ENCODE assay signal across 18 cellular contexts in the genomic region with DNA sequence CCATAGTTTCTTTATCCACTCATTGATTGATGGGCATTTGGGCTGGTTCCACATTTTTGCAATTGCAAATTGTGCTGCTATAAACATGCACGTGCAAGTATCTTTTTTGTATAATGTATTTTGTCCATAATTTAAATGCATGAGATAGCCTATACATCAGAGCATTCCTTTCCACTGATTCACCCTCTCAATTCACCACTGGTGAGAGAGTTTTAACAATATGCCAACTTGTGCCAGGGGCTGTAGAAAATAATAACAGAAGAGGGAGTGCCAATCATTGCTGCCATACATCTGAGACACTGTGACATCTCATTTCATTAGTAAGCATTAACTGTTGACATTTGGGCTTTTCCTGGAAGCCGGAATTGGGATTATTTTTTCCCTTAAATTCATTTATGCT.
A peak's percentile ranks its signal among the peaks of the same experiment; 100 is the strongest.
DNase-seq lines count a peak whose midpoint lies in the region; FAIRE-seq and TF ChIP-seq lines count a peak whose summit lies in the region.
"Had no signal": no experiment of that assay in that cellular context is flagged by ENCODE, and none has a peak within 500 bp of the region (broad histone marks: within the 10 kb centered on the region; RNA-seq: fewer than 3 reads in every experiment).

No MANE protein-coding gene starts in this region.

- no peaks in the 10 kb centered on the region for H3K27me3 ChIP-seq in bronchial epithelial cell (ENCODE audit: control insufficient read depth, insufficient read depth, low read length)

- no peak for FAIRE-seq in bronchial epithelial cell (lab: Jason Lieb, UNC)
- FAIRE-seq: G401.6, GM12892, H1 had no signal

- no peak overlapping the region for H3K4me3 ChIP-seq in bronchial epithelial cell (ENCODE audit: low read depth, low read length)
- H3K4me3 ChIP-seq: GM23248 had no signal

- DNase-seq in HT1080 (ENCODE audit: low read depth): peak; percentile 34
- peak; percentile 17 for DNase-seq in NCI-H226
- DNase-seq in bronchial epithelial cell (ENCODE audit: low read depth): peak; percentile 48
- no peak for DNase-seq in mesenteric fat pad (ENCODE audit: low spot score)
- no peak for DNase-seq in activated T-cell treated with anti-CD3 and anti-CD28 coated beads for 4 hours
- no peak for DNase-seq in NCI-H187 (lab: John Stamatoyannopoulos, UW)
- DNase-seq: C1 segment of cervical spinal cord; Calu3; CD4-positive, alpha-beta memory T cell; COR-L47; DMS53; DMS79 treated with DMSO at 0.1 percent for 48 hours; GM23248; H7; HCEC 1CT had no signal

- no peak for TF ChIP-seq CTCF in bronchial epithelial cell (IDR thresholded peaks at IDR 0.05; ENCODE audit: insufficient read depth, low read length, severe bottlenecking)

- H3K36me3 ChIP-seq in bronchial epithelial cell (ENCODE audit: control insufficient read depth, insufficient read depth, low read length): no peaks in the 10 kb centered on the region

Comparison
In these comparisons a context has a peak if more than half of its experiments do, and no peak if none do; other contexts are left out.
1. DNase-seq: peak in HT1080 (single experiment), NCI-H226 (single experiment) and bronchial epithelial cell (single experiment); none in mesenteric fat pad (single experiment), activated T-cell treated with anti-CD3 and anti-CD28 coated beads for 4 hours (single experiment) and NCI-H187 (0 of 2).